11 cellular contexts compared by ENCODE assay signal in the genomic region with DNA sequence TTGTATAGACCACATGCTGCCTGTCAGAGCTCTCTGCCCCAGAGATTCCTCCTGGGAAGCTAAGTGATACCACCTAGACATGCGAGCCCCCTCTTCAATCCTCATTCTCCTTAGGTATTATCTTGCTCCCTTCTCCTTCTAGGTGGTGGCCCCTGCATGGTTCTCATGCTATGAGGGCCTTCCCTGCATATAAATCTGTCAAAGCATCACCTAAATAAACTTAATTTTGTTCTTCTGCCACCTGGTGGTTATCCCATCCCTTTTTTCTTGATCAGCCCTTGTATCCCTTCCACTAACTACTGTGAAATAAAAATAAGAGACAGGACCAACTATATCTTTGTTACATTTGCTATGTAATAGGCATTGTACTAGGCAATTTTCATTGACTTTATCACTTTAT.
DNase-seq lines count a peak whose midpoint lies in the region; ATAC-seq and TF ChIP-seq lines count a peak whose summit lies in the region.
"Had no signal": no experiment of that assay in that cellular context is flagged by ENCODE, and none has a peak within 500 bp of the region (broad histone marks: within the 10 kb centered on the region; RNA-seq: fewer than 3 reads in every experiment).

No MANE protein-coding gene starts in this region.

- ATAC-seq in upper lobe of right lung = no peak

- peaks cover 0 to 3% of the 10 kb centered on the region in 2 donors for H3K9me3 ChIP-seq in neuronal stem cell (replicated peaks in 1 of 2; ENCODE audit: control insufficient read depth in 2 of 2, insufficient read depth in 1 of 2, low read depth in 1 of 2, low read length in 2 of 2)
- no peaks in the 10 kb centered on the region for H3K9me3 ChIP-seq in upper lobe of right lung
- H3K9me3 ChIP-seq: stomach had no signal

- WGBS in neuronal stem cell (ENCODE audit: extremely low coverage in 2 of 2, insufficient read length in 2 of 2, insufficient replicate concordance in 1 of 2), 2 donors = no CpG with 5 or more reads among the region's 1 CpG

- H3K27ac ChIP-seq in neuronal stem cell (replicated peaks; ENCODE audit: low read length) (no peak overlapping the region), upper lobe of right lung (no peak overlapping the region)
- H3K27ac ChIP-seq: stomach had no signal

- no peaks in the 10 kb centered on the region for H3K27me3 ChIP-seq in neuronal stem cell (ENCODE audit: control insufficient read depth in 3 of 3, insufficient read depth in 3 of 3, low read depth in 1 of 3, low read length in 3 of 3)
- H3K27me3 ChIP-seq in upper lobe of right lung = no peaks in the 10 kb centered on the region
- H3K27me3 ChIP-seq: stomach had no signal

- H3K4me3 ChIP-seq in astrocyte of the cerebellum (ENCODE audit: low read depth, low read length) (no peak overlapping the region), neuronal stem cell (ENCODE audit: low read length in 2 of 2) (no peak overlapping the region), upper lobe of right lung (no peak overlapping the region)
- H3K4me3 ChIP-seq: stomach had no signal

- H3K14ac ChIP-seq in neuronal stem cell (ENCODE audit: low read length) = no peak overlapping the region

- no peak overlapping the region for H4K91ac ChIP-seq in neuronal stem cell (ENCODE audit: low read depth, low read length, poor library complexity)

- H3K4me1 ChIP-seq in neuronal stem cell (ENCODE audit: control insufficient read depth in 2 of 2, insufficient read depth in 1 of 2, low read depth in 1 of 2, low read length in 2 of 2) = no peaks in the 10 kb centered on the region
- no peaks in the 10 kb centered on the region for H3K4me1 ChIP-seq in upper lobe of right lung
- H3K4me1 ChIP-seq: stomach had no signal

- no peak overlapping the region for H2BK12ac ChIP-seq in neuronal stem cell (ENCODE audit: low read length)

- H3K36me3 ChIP-seq in neuronal stem cell (replicated peaks in 1 of 2; ENCODE audit: control insufficient read depth in 2 of 2, insufficient read depth in 2 of 2, low read length in 2 of 2) (no peaks in the 10 kb centered on the region), upper lobe of right lung (no peaks in the 10 kb centered on the region)
- H3K36me3 ChIP-seq: stomach had no signal

- H2BK15ac ChIP-seq in neuronal stem cell (ENCODE audit: low read length) = no peak overlapping the region

- no peaks in the 10 kb centered on the region for H3K79me1 ChIP-seq in neuronal stem cell (ENCODE audit: low read depth, low read length)

- H2AK5ac ChIP-seq in neuronal stem cell (ENCODE audit: low read depth, low read length) = no peak overlapping the region

- TF ChIP-seq CTCF in astrocyte of the cerebellum (IDR thresholded peaks at IDR 0.05; ENCODE audit: low read depth, low read length, missing control alignments) = peak; percentile 5
- TF ChIP-seq CTCF in upper lobe of right lung (IDR thresholded peaks at IDR 0.05) = no peak

- no peak overlapping the region for H3K4me2 ChIP-seq in neuronal stem cell (ENCODE audit: insufficient read depth, low read length, poor library complexity, severe bottlenecking)

- H3K18ac ChIP-seq in neuronal stem cell (ENCODE audit: low read length) = no peak overlapping the region

- no peak overlapping the region for H3K4ac ChIP-seq in neuronal stem cell (ENCODE audit: low read length)

- peak overlapping the region; percentile 41 for H2AFZ ChIP-seq in neuronal stem cell (ENCODE audit: low read length)

- H4K8ac ChIP-seq in neuronal stem cell (ENCODE audit: low read depth, low read length) = no peak overlapping the region

- H2BK5ac ChIP-seq in neuronal stem cell (ENCODE audit: low read length) = no peak overlapping the region

- in situ Hi-C loops in astrocyte of the cerebellum (cut with HindIII; ENCODE audit: low sequenced_read_pairs) = no loop called here

- H3K9ac ChIP-seq in neuronal stem cell (ENCODE audit: low read depth, low read length, poor library complexity) = no peak overlapping the region

- intact Hi-C loops in upper lobe of right lung (cut with DNase I) = no loop called here

- no peak overlapping the region for H2BK120ac ChIP-seq in neuronal stem cell (ENCODE audit: low read depth, low read length)

- DNase-seq in NCI-H146 (lab: John Stamatoyannopoulos, UW) (peak; percentile 7), NCI-H146 treated with DMSO at 0.1 percent for 48 hours (lab: John Stamatoyannopoulos, UW; ENCODE audit: unreplicated experiment) (no peak), NCI-H69 (lab: John Stamatoyannopoulos, UW) (peak; percentile 14), astrocyte of the cerebellum (ENCODE audit: low read depth) (no peak), neuronal stem cell (ENCODE audit: low spot score) (no peak), upper lobe of right lung (no peak), COR-L47 (lab: John Stamatoyannopoulos, UW) (no peak), NCI-H2196 treated with DMSO at 0.1 percent for 48 hours (lab: John Stamatoyannopoulos, UW; ENCODE audit: unreplicated experiment) (no peak)
- DNase-seq: effector CD4-positive, alpha-beta T cell; stimulated activated CD4-positive, alpha-beta T cell treated with anti-CD3 and anti-CD28 coated beads, Interleukin-4, amount 100 ng/mL, for 24 hours; stomach had no signal

- no peak overlapping the region for H3K23ac ChIP-seq in neuronal stem cell (ENCODE audit: low read depth, low read length, poor library complexity)

Comparison
In these comparisons a context has a peak if more than half of its experiments do, and no peak if none do; other contexts are left out.
1. DNase-seq: peak in NCI-H146 (single experiment) and NCI-H69 (single experiment); none in NCI-H146 treated with DMSO at 0.1 percent for 48 hours (single experiment), astrocyte of the cerebellum (single experiment), neuronal stem cell (single experiment), upper lobe of right lung (single experiment), COR-L47 (single experiment) and NCI-H2196 treated with DMSO at 0.1 percent for 48 hours (single experiment).